ENCODE assay signal across 8 cellular contexts in the genomic region with DNA sequence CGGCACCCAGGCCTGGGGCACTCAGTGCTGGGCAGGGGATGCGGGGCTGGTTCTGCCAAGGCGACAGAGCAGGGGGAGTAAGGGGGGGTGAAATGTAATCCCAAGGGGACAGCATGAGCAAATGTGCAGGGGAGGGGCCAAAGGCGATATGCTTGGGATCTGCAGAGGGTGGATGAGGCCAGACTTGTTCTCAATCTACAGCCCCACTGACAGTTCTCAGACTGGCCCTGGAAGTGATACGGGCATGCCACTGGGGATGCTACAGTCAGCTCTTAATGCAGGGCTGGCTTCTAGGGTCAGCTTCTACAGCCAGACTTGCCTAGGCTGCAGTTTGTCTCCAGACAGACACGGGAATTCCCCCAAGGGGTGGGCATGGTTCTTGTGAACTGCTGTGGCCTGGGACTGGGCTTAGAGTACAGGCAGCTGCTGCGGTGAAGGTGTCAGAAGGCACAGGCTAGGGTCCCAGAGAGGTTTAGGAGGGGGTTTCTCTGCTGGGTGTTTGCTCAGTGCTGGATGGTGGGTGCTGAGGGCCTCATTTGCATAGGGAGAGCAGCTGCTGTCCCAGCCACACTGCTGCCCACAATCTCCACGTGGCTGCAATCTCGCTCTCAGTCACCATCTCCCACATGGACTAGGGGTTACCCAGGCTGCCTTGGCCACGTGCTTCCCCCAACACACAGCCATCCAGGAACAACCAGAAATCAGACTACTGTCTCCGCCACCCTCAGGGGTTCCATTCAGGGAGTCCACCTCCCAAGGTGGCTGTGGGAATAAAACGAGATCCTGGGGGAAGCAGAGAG.
DNase-seq lines count a peak whose midpoint lies in the region; ATAC-seq and TF ChIP-seq lines count a peak whose summit lies in the region.

No MANE protein-coding gene starts in this region.

- no peak for TF ChIP-seq CTCF in glutamatergic neuron (IDR thresholded peaks at IDR 0.05; ENCODE audit: partially characterized antibody, unreplicated experiment)
- no peak for TF ChIP-seq CTCF in esophagus squamous epithelium (IDR thresholded peaks at IDR 0.05)

- intact Hi-C loops in esophagus squamous epithelium (cut with DNase I) = no loop called here

- H3K36me3 ChIP-seq in esophagus squamous epithelium = no peaks in the 10 kb centered on the region

- peak; percentile 31 for DNase-seq in activated gamma-delta T cell treated with Interleukin-2 at 50 U/mL for 16 hours
- no peak for DNase-seq in activated gamma-delta T cell (lab: John Stamatoyannopoulos, UW)
- DNase-seq in SK-N-DZ (ENCODE audit: low spot score) = peak; percentile 13
- DNase-seq in glutamatergic neuron = no peak
- no peak for DNase-seq in esophagus squamous epithelium (lab: John Stamatoyannopoulos, UW)
- DNase-seq in NCI-H748 (lab: John Stamatoyannopoulos, UW; ENCODE audit: unreplicated experiment) = no peak

- WGBS in esophagus squamous epithelium, 2 donors = 54 to 60% methylated on average over 3 to 9 of the region's 12 CpGs

- peaks cover 45% of the 10 kb centered on the region for H3K4me1 Mint-ChIP-seq in glutamatergic neuron (ENCODE audit: low read depth, unreplicated experiment)
- peaks cover 58% of the 10 kb centered on the region for H3K4me1 Mint-ChIP-seq in stimulated activated naive CD8-positive, alpha-beta T cell treated with anti-CD3 and anti-CD28 coated beads, Interleukin-15, Interleukin-2, amounts not matched to agents 100 ng/mL and 50 ng/mL, for 24 hours (ENCODE audit: low read depth)

- no peak overlapping the region for H3K4me3 Mint-ChIP-seq in glutamatergic neuron (ENCODE audit: unreplicated experiment)
- peak overlapping the region; percentile 56 for H3K4me3 Mint-ChIP-seq in stimulated activated naive CD8-positive, alpha-beta T cell treated with anti-CD3 and anti-CD28 coated beads, Interleukin-15, Interleukin-2, amounts not matched to agents 100 ng/mL and 50 ng/mL, for 24 hours

- H3K9me3 ChIP-seq in esophagus squamous epithelium = no peaks in the 10 kb centered on the region

- H3K36me3 Mint-ChIP-seq in glutamatergic neuron (ENCODE audit: unreplicated experiment) = no peaks in the 10 kb centered on the region
- no peaks in the 10 kb centered on the region for H3K36me3 Mint-ChIP-seq in stimulated activated naive CD8-positive, alpha-beta T cell treated with anti-CD3 and anti-CD28 coated beads, Interleukin-15, Interleukin-2, amounts not matched to agents 100 ng/mL and 50 ng/mL, for 24 hours (ENCODE audit: low read depth)

- peaks cover 9% of the 10 kb centered on the region for H3K27me3 Mint-ChIP-seq in glutamatergic neuron (ENCODE audit: unreplicated experiment)
- H3K27me3 Mint-ChIP-seq in stimulated activated naive CD8-positive, alpha-beta T cell treated with anti-CD3 and anti-CD28 coated beads, Interleukin-15, Interleukin-2, amounts not matched to agents 100 ng/mL and 50 ng/mL, for 24 hours = no peaks in the 10 kb centered on the region

- peaks cover 5 to 55% (median 14%) of the 10 kb centered on the region in 3 donors for H3K4me1 ChIP-seq in esophagus squamous epithelium

- H3K27ac Mint-ChIP-seq in glutamatergic neuron (ENCODE audit: unreplicated experiment) = peak overlapping the region; percentile 52
- peak overlapping the region; percentile 87 for H3K27ac Mint-ChIP-seq in stimulated activated naive CD8-positive, alpha-beta T cell treated with anti-CD3 and anti-CD28 coated beads, Interleukin-15, Interleukin-2, amounts not matched to agents 100 ng/mL and 50 ng/mL, for 24 hours

- no peak overlapping the region for H3K27ac ChIP-seq in esophagus squamous epithelium

- no peak overlapping the region for H3K4me3 ChIP-seq in esophagus squamous epithelium

- ATAC-seq in HG02973 (IDR thresholded peaks at IDR 0.05; ENCODE audit: unreplicated experiment) = peak; percentile 60

- H3K27me3 ChIP-seq in esophagus squamous epithelium = no peaks in the 10 kb centered on the region

- peaks cover 8% of the 10 kb centered on the region for H3K9me3 Mint-ChIP-seq in glutamatergic neuron (ENCODE audit: unreplicated experiment)
- H3K9me3 Mint-ChIP-seq in stimulated activated naive CD8-positive, alpha-beta T cell treated with anti-CD3 and anti-CD28 coated beads, Interleukin-15, Interleukin-2, amounts not matched to agents 100 ng/mL and 50 ng/mL, for 24 hours = no peaks in the 10 kb centered on the region

- TF ChIP-seq POLR2A in esophagus squamous epithelium (IDR thresholded peaks at IDR 0.05) = no peak

Comparison
In these comparisons a context has a peak if more than half of its experiments do, and no peak if none do; other contexts are left out.
1. DNase-seq: peak in activated gamma-delta T cell treated with Interleukin-2 at 50 U/mL for 16 hours (single experiment) and SK-N-DZ (single experiment); none in activated gamma-delta T cell (single experiment), glutamatergic neuron (single experiment), esophagus squamous epithelium (single experiment) and NCI-H748 (single experiment).